13 cellular contexts compared by ENCODE assay signal in the genomic region with DNA sequence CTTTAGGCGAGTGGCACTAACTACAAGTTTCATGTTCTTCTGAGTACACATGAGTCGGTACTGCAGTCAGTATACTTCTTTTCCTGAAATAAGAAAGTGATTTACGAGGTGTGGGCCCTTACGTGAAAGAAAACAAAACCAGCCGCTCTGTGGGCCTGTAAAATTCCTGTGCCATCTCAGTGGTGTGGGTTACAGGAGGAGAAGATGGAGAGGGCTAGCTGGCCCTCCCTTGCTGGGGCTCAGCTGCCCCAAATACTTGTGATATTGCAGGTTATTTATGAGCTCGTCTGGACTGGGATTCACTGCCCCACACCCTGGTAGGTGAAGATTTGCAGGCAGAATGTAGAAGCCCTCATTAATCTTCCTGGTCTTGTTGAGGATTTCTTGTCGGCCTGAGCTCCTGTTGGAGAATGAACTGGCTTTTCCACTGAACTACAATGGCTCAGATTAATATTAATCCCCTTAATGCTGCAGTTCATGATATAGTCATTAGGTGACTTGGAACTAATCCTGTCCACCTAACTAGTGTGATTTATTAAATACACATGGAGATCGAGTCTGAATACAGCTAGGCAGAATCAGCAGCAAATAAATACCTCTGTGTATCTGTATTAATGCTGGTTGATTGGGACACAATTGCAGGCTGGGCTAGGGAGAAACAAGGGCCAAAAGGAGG.
DNase-seq lines count a peak whose midpoint lies in the region; ATAC-seq and TF ChIP-seq lines count a peak whose summit lies in the region.
"Had no signal": no experiment of that assay in that cellular context is flagged by ENCODE, and none has a peak within 500 bp of the region (broad histone marks: within the 10 kb centered on the region; RNA-seq: fewer than 3 reads in every experiment).

No MANE protein-coding gene starts in this region.

- DNase-seq in AG10803 (ENCODE audit: low read depth) (peak; percentile 29), IMR-90 (no peak), omental fat pad (ENCODE audit: low spot score) (no peak), NCI-H2227 (lab: John Stamatoyannopoulos, UW; ENCODE audit: unreplicated experiment) (no peak), upper lobe of left lung (no peak)
- DNase-seq: activated B cell treated with CpG ODN at 0.5 μM for 24 hours; DMS 273 treated with DMSO at 0.1 percent for 48 hours; effector CD4-positive, alpha-beta T cell; MG63 had no signal

- in situ Hi-C loops in IMR-90 (cut with MboI; ENCODE audit: low sequenced_read_pairs) = no loop called here

- no peak overlapping the region for H2BK120ac ChIP-seq in IMR-90 (ENCODE audit: low read depth, low read length)

- H3K79me1 ChIP-seq in IMR-90 (ENCODE audit: low read depth in 1 of 2, low read length in 2 of 2) = peaks cover 49 to 85% of the 10 kb centered on the region in 2 experiments

- H3K4me1 ChIP-seq in IMR-90 (ENCODE audit: control insufficient read depth, insufficient read depth, low read length) = peaks cover 25% of the 10 kb centered on the region
- H3K4me1 ChIP-seq in upper lobe of left lung = peaks cover 10 to 16% (median 12%) of the 10 kb centered on the region in 4 donors

- H3K9me1 ChIP-seq in IMR-90 (ENCODE audit: insufficient read depth, low read length) = peaks cover 31% of the 10 kb centered on the region

- no peak overlapping the region for H3K4me3 ChIP-seq in AG10803 (ENCODE audit: low read length)
- H3K4me3 ChIP-seq in IMR-90 (ENCODE audit: insufficient read depth, low read depth, low read length) = no peak overlapping the region
- no peak overlapping the region for H3K4me3 ChIP-seq in upper lobe of left lung
- H3K4me3 ChIP-seq: GM23338, MG63 had no signal

- TF ChIP-seq RAD21 in IMR-90 (IDR thresholded peaks at IDR 0.05; ENCODE audit: low read length) = no peak

- peak overlapping the region; percentile 20 for H3K27ac Mint-ChIP-seq in dendritic cell treated with granulocyte-macrophage colony-stimulating factor and Interleukin-4, amounts not matched to agents 40 ng/mL and 50 ng/mL, for 4 days
- H3K27ac Mint-ChIP-seq: activated B cell treated with CpG ODN at 0.5 μM for 24 hours, GM23338 had no signal

- no peak overlapping the region for H3K9ac ChIP-seq in IMR-90 (ENCODE audit: low read depth, low read length)

- H4K91ac ChIP-seq in IMR-90 (ENCODE audit: insufficient read depth, low read depth, low read length) = peak overlapping the region; percentile 8; the same call in 1 of the 2 replicates

- TF ChIP-seq EP300 in upper lobe of left lung (IDR thresholded peaks at IDR 0.05) = no peak

- H4K5ac ChIP-seq in IMR-90 (ENCODE audit: low read depth, low read length) = no peak overlapping the region; the same call in 1 of the 2 replicates

- H3K4me1 Mint-ChIP-seq in dendritic cell treated with granulocyte-macrophage colony-stimulating factor and Interleukin-4, amounts not matched to agents 40 ng/mL and 50 ng/mL, for 4 days (ENCODE audit: low read depth) = peaks cover 7% of the 10 kb centered on the region

- ATAC-seq in IMR-90 (ENCODE audit: low read depth) (peak; percentile 15), omental fat pad (ENCODE audit: low FRiP score) (peak; percentile 37), GM18511 (IDR thresholded peaks at IDR 0.05; ENCODE audit: unreplicated experiment) (no peak), upper lobe of left lung (ENCODE audit: low FRiP score in 2 of 2) (no peak), GM21528 (IDR thresholded peaks at IDR 0.05; ENCODE audit: low FRiP score, unreplicated experiment) (no peak)
- ATAC-seq: GM23338 had no signal

- peaks cover 47% of the 10 kb centered on the region for H4K20me1 ChIP-seq in IMR-90 (ENCODE audit: insufficient read depth, low read length)

- H2AK9ac ChIP-seq in IMR-90 (replicated peaks; ENCODE audit: low read depth, low read length, poor library complexity) = no peak overlapping the region

- dilution Hi-C loops in IMR-90 (cut with HindIII; ENCODE audit: low sequenced_read_pairs, unreplicated experiment) = no loop called here

- H3K27ac ChIP-seq in IMR-90 (ENCODE audit: insufficient read depth, low read length) (peak overlapping the region; percentile 20; the same call in 1 of the 2 replicates), upper lobe of left lung (no peak overlapping the region)

- no peaks in the 10 kb centered on the region for H3K27me3 Mint-ChIP-seq in dendritic cell treated with granulocyte-macrophage colony-stimulating factor and Interleukin-4, amounts not matched to agents 40 ng/mL and 50 ng/mL, for 4 days
- H3K27me3 Mint-ChIP-seq: activated B cell treated with CpG ODN at 0.5 μM for 24 hours had no signal

- peak overlapping the region; percentile 7 for H2BK5ac ChIP-seq in IMR-90 (ENCODE audit: low read depth, low read length, poor library complexity, severe bottlenecking)

- no peak for TF ChIP-seq POLR2A in IMR-90 (IDR thresholded peaks at IDR 0.05; ENCODE audit: low read depth, low read length)
- TF ChIP-seq POLR2A in upper lobe of left lung (IDR thresholded peaks at IDR 0.05) = no peak

- BruUV-seq in IMR-90 (replicated peaks; lab: Mats Ljungman, UMichigan) = no TSS peak

- peak overlapping the region; percentile 3; the same call in 1 of the 2 replicates for H3K18ac ChIP-seq in IMR-90 (ENCODE audit: low read depth, low read length)

- H3K27me3 ChIP-seq in IMR-90 (ENCODE audit: control insufficient read depth, insufficient read depth, low read length) (no peaks in the 10 kb centered on the region), upper lobe of left lung (no peaks in the 10 kb centered on the region)
- H3K27me3 ChIP-seq: MG63 had no signal

- intact Hi-C loops in IMR-90 (cut with micrococcal nuclease) = no loop called here
- intact Hi-C loops in dendritic cell treated with granulocyte-macrophage colony-stimulating factor and Interleukin-4, amounts not matched to agents 40 ng/mL and 50 ng/mL, for 4 days (cut with micrococcal nuclease) = no loop called here

- no peak overlapping the region for H2BK20ac ChIP-seq in IMR-90 (ENCODE audit: low read depth, low read length)

- peaks cover 15% of the 10 kb centered on the region for H3K36me3 Mint-ChIP-seq in dendritic cell treated with granulocyte-macrophage colony-stimulating factor and Interleukin-4, amounts not matched to agents 40 ng/mL and 50 ng/mL, for 4 days (ENCODE audit: low read depth)

- CTCF ChIA-PET in IMR-90 (lab: Yijun Ruan, JAX) = interaction anchor here (1.2 to 2.0 kb wide), 3 partner anchors 13 to 87 kb away, joined by 3 to 7 read pairs (median 3); no protein-coding TSS in a partner anchor

- no peak overlapping the region for H2AFZ ChIP-seq in IMR-90 (replicated peaks; ENCODE audit: low read length, poor library complexity)
- H2AFZ ChIP-seq: GM23338 had no signal

- H4K8ac ChIP-seq in IMR-90 (ENCODE audit: low read depth in 2 of 2, low read length in 2 of 2) = 0 out of 4 replicates have a peak overlapping the region, but pooled peaks of 1 of the 2 experiments have one; percentile 14

- POLR2A ChIA-PET in IMR-90 (lab: Charles Lee; ENCODE audit: unreplicated experiment) = interaction anchor here (0.5 kb wide), 1 partner anchor 94 kb away, joined by 3 read pairs; no protein-coding TSS in a partner anchor

- no peak overlapping the region for H3K4me3 Mint-ChIP-seq in dendritic cell treated with granulocyte-macrophage colony-stimulating factor and Interleukin-4, amounts not matched to agents 40 ng/mL and 50 ng/mL, for 4 days
- H3K4me3 Mint-ChIP-seq: activated B cell treated with CpG ODN at 0.5 μM for 24 hours, GM23338 had no signal

- H3K36me3 ChIP-seq in IMR-90 (ENCODE audit: control insufficient read depth, insufficient read depth, low read length) = no peaks in the 10 kb centered on the region
- H3K36me3 ChIP-seq in upper lobe of left lung = peaks cover 0 to 4% (median 0%) of the 10 kb centered on the region in 4 donors

- no CpG with 5 or more reads among the region's 8 CpGs for WGBS in IMR-90 (ENCODE audit: extremely low coverage in 2 of 2, insufficient read length in 1 of 2), 2 experiments
- WGBS in upper lobe of left lung, 2 donors = 68 to 75% methylated on average over 8 of the region's 8 CpGs

- H3K4ac ChIP-seq in IMR-90 (ENCODE audit: low read depth, low read length) = peak overlapping the region; percentile 1; the same call in 1 of the 2 replicates

- no peaks in the 10 kb centered on the region for H3K9me3 ChIP-seq in IMR-90 (ENCODE audit: control insufficient read depth, insufficient read depth, low read length)
- H3K9me3 ChIP-seq in upper lobe of left lung = no peaks in the 10 kb centered on the region
- H3K9me3 ChIP-seq: MG63 had no signal

- peak overlapping the region; percentile 23 for H3K4me2 ChIP-seq in IMR-90 (ENCODE audit: low read depth, low read length)
- H3K4me2 ChIP-seq: GM23338 had no signal

- peak overlapping the region; percentile 31; the same call in 1 of the 2 replicates for H3K23ac ChIP-seq in IMR-90 (ENCODE audit: low read depth, low read length)

- no peak overlapping the region for H3K56ac ChIP-seq in IMR-90 (ENCODE audit: extremely low read depth, insufficient read depth, low read length)

- H3K14ac ChIP-seq in IMR-90 (replicated peaks; ENCODE audit: low read depth, low read length) = no peak overlapping the region

- H2BK15ac ChIP-seq in IMR-90 (ENCODE audit: low read depth, low read length) = no peak overlapping the region

- TF ChIP-seq CTCF in AG10803 (conservative IDR thresholded peaks at IDR 0.05; ENCODE audit: low read length) (no peak), IMR-90 (conservative IDR thresholded peaks at IDR 0.05; ENCODE audit: low read depth, low read length) (no peak), omental fat pad (IDR thresholded peaks at IDR 0.05) (no peak), upper lobe of left lung (IDR thresholded peaks at IDR 0.05) (no peak)

- no peaks in the 10 kb centered on the region for H3K9me3 Mint-ChIP-seq in dendritic cell treated with granulocyte-macrophage colony-stimulating factor and Interleukin-4, amounts not matched to agents 40 ng/mL and 50 ng/mL, for 4 days
- H3K9me3 Mint-ChIP-seq: activated B cell treated with CpG ODN at 0.5 μM for 24 hours, GM23338 had no signal

- 0 out of 2 replicates have a peak overlapping the region, but pooled peaks have one; percentile 13 for H2AK5ac ChIP-seq in IMR-90 (ENCODE audit: low read depth, low read length)

TF ChIP-seq in IMR-90, 13 proteins besides CTCF, POLR2A, EP300 and RAD21 (continues in another document):
- no peak for TF ChIP-seq MAZ (IDR thresholded peaks at IDR 0.05; ENCODE audit: borderline replicate concordance, low read depth, low read length)
- TF ChIP-seq, protein P1, sequence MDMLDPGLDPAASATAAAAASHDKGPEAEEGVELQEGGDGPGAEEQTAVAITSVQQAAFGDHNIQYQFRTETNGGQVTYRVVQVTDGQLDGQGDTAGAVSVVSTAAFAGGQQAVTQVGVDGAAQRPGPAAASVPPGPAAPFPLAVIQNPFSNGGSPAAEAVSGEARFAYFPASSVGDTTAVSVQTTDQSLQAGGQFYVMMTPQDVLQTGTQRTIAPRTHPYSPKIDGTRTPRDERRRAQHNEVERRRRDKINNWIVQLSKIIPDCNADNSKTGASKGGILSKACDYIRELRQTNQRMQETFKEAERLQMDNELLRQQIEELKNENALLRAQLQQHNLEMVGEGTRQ (IDR thresholded peaks at IDR 0.05; ENCODE audit: low read depth, low read length) = no peak
- TF ChIP-seq SMC3 (IDR thresholded peaks at IDR 0.05; ENCODE audit: low read depth, low read length) = no peak
- TF ChIP-seq MAFK (IDR thresholded peaks at IDR 0.05; ENCODE audit: low read depth, low read length) = no peak
- no peak for TF ChIP-seq NFE2L2 (IDR thresholded peaks at IDR 0.05; ENCODE audit: low read depth, low read length)
- TF ChIP-seq CEBPB (IDR thresholded peaks at IDR 0.05; ENCODE audit: low read depth, low read length) = no peak

Comparison
In these comparisons a context has a peak if more than half of its experiments do, and no peak if none do; other contexts are left out.
1. ATAC-seq: peak in IMR-90 (single experiment) and omental fat pad (single experiment); none in GM18511 (single experiment), upper lobe of left lung (0 of 2) and GM21528 (single experiment).